Comparison of ENCODE assay signal across 30 cellular contexts in genomic region chr7:106433377-106433776, GRCh38.
"Had no signal": no experiment of that assay in that cellular context is flagged by ENCODE, and none has a peak within 500 bp of the region (broad histone marks: within the 10 kb centered on the region; RNA-seq: fewer than 3 reads in every experiment).

No MANE protein-coding gene starts in this region.

- ATAC-seq: T-helper 17 cell had no signal

- H3K4me1 ChIP-seq: ascending aorta, breast epithelium, colonic mucosa had no signal

- H3K36me3 Mint-ChIP-seq: activated naive CD4-positive, alpha-beta T cell treated with anti-CD3 and anti-CD28 coated beads, Interleukin-2, amount 10 ng/mL, durations not matched to agents 7 days and 5 days; activated naive CD8-positive, alpha-beta T cell treated with anti-CD3 and anti-CD28 coated beads, Interleukin-2, amount 10 ng/mL, durations not matched to agents 7 days and 5 days; brain had no signal

- H3K27ac Mint-ChIP-seq: activated B cell treated with CpG ODN at 0.5 μM for 24 hours; activated CD4-positive, alpha-beta memory T cell treated with anti-CD3 and anti-CD28 coated beads, Interleukin-2, amount 10 ng/mL, durations not matched to agents 7 days and 5 days; activated CD4-positive, alpha-beta T cell treated with anti-CD3 and anti-CD28 coated beads, Interleukin-2, amount 10 ng/mL, durations not matched to agents 24 days and 14 days; activated naive CD4-positive, alpha-beta T cell treated with anti-CD3 and anti-CD28 coated beads, Interleukin-2, amount 10 ng/mL, durations not matched to agents 7 days and 5 days; activated naive CD4-positive, alpha-beta T cell treated with anti-CD3 and anti-CD28 coated beads, Interleukin-2, amount 50 U/mL, for 72 hours; activated naive CD8-positive, alpha-beta T cell treated with anti-CD3 and anti-CD28 coated beads, Interleukin-2, amount 10 ng/mL, durations not matched to agents 7 days and 5 days; activated T-helper 1 cell treated with anti-CD3 and anti-CD28 coated beads, Interleukin-12 subunit alpha, Interleukin-12 subunit beta, Interleukin-2, Interleukin-4 antibody, amounts not matched to agents 30 ng/mL and 10 ng/mL and 1 ng/mL, durations not matched to agents 14 hours and 24 hours and 36 hours; brain; T-helper 17 cell; T-helper 2 cell treated with Interferon-gamma antibody and Interleukin-4, amounts not matched to agents 5 μg/mL and 100 μg/mL, for 36 hours had no signal

- FAIRE-seq: endothelial cell of umbilical vein had no signal

- H3K27ac ChIP-seq: ascending aorta, breast epithelium, cardiac muscle cell, colonic mucosa, epithelial cell of prostate, esophagus squamous epithelium, WERI-Rb-1 had no signal

- H3K9me3 ChIP-seq: ascending aorta, breast epithelium, colonic mucosa, esophagus squamous epithelium had no signal

- H3K36me3 ChIP-seq: ascending aorta, breast epithelium, cardiac muscle cell, colonic mucosa, esophagus squamous epithelium, WERI-Rb-1 had no signal

- H3K9me3 Mint-ChIP-seq: activated B cell treated with CpG ODN at 0.5 μM for 24 hours; activated naive CD4-positive, alpha-beta T cell treated with anti-CD3 and anti-CD28 coated beads, Interleukin-2, amount 10 ng/mL, durations not matched to agents 7 days and 5 days; activated T-cell treated with anti-CD3 and anti-CD28 coated beads, Interleukin-2, amount 50 U/mL, for 4 hours had no signal

- H3K4me3 Mint-ChIP-seq: activated B cell treated with CpG ODN at 0.5 μM for 24 hours; activated CD4-positive, alpha-beta memory T cell treated with anti-CD3 and anti-CD28 coated beads, Interleukin-2, amount 10 ng/mL, durations not matched to agents 7 days and 5 days; activated CD4-positive, alpha-beta T cell treated with anti-CD3 and anti-CD28 coated beads, Interleukin-2, amount 10 ng/mL, durations not matched to agents 24 days and 14 days; activated naive CD4-positive, alpha-beta T cell treated with anti-CD3 and anti-CD28 coated beads, Interleukin-2, amount 10 ng/mL, durations not matched to agents 7 days and 5 days; activated naive CD8-positive, alpha-beta T cell treated with anti-CD3 and anti-CD28 coated beads, Interleukin-2, amount 10 ng/mL, durations not matched to agents 7 days and 5 days; activated T-cell treated with anti-CD3 and anti-CD28 coated beads, Interleukin-2, amount 50 U/mL, for 4 hours; activated T-helper 1 cell treated with anti-CD3 and anti-CD28 coated beads, Interleukin-12 subunit alpha, Interleukin-12 subunit beta, Interleukin-2, Interleukin-4 antibody, amounts not matched to agents 30 ng/mL and 10 ng/mL and 1 ng/mL, durations not matched to agents 14 hours and 24 hours and 36 hours; brain; T-helper 17 cell; T-helper 2 cell treated with Interferon-gamma antibody and Interleukin-4, amounts not matched to agents 5 μg/mL and 100 μg/mL, for 36 hours had no signal

- H3K27me3 Mint-ChIP-seq: activated CD4-positive, alpha-beta T cell treated with anti-CD3 and anti-CD28 coated beads, Interleukin-2, amount 10 ng/mL, durations not matched to agents 24 days and 14 days; brain had no signal

- H3K4me3 ChIP-seq: ascending aorta, breast epithelium, cardiac muscle cell, colonic mucosa, esophagus squamous epithelium had no signal

- DNase-seq: activated B cell treated with CpG ODN at 0.5 μM for 24 hours; activated CD4-positive, alpha-beta memory T cell treated with anti-CD3 and anti-CD28 coated beads, Interleukin-2, amount 10 ng/mL, durations not matched to agents 7 days and 5 days; activated CD4-positive, alpha-beta T cell treated with anti-CD3 and anti-CD28 coated beads, Interleukin-2, amount 10 ng/mL, durations not matched to agents 24 days and 14 days; activated CD8-positive, alpha-beta memory T cell treated with anti-CD3 and anti-CD28 coated beads, Interleukin-2, amount 50 U/mL, for 48 hours; activated gamma-delta T cell; activated naive CD4-positive, alpha-beta T cell; activated naive CD4-positive, alpha-beta T cell treated with anti-CD3 and anti-CD28 coated beads, Interleukin-2, amount 10 ng/mL, durations not matched to agents 7 days and 5 days; activated naive CD8-positive, alpha-beta T cell treated with anti-CD3 and anti-CD28 coated beads, Interleukin-2, amount 10 ng/mL, durations not matched to agents 7 days and 5 days; activated T-cell treated with anti-CD3 and anti-CD28 coated beads for 4 hours; activated T-cell treated with anti-CD3 and anti-CD28 coated beads, Interleukin-2, amount 50 U/mL, for 4 hours; central memory CD4-positive, alpha-beta T cell; cerebellar nuclear complex; colonic mucosa; effector CD8-positive, alpha-beta T cell; esophagus squamous epithelium; foreskin melanocyte; head of caudate nucleus; T-helper 1 cell; T-helper 17 cell; T1000; WERI-Rb-1 had no signal

- H3K27me3 ChIP-seq: ascending aorta, breast epithelium, cardiac muscle cell, colonic mucosa, esophagus squamous epithelium had no signal

- H3K4me1 Mint-ChIP-seq: activated B cell treated with CpG ODN at 0.5 μM for 24 hours; activated naive CD4-positive, alpha-beta T cell treated with anti-CD3 and anti-CD28 coated beads, Interleukin-2, amount 10 ng/mL, durations not matched to agents 7 days and 5 days; activated naive CD8-positive, alpha-beta T cell treated with anti-CD3 and anti-CD28 coated beads, Interleukin-2, amount 10 ng/mL, durations not matched to agents 7 days and 5 days; brain; T-helper 17 cell had no signal
